Comparison of ENCODE assay signal across 8 cellular contexts in genomic region chr3:50611464-50612233, GRCh38. TPM values are rescaled to one million over a fixed set of nuclear protein-coding genes. Genes with fewer than 3 reads are reported as not detected.
DNase-seq lines count a peak whose midpoint lies in the region; ATAC-seq and TF ChIP-seq lines count a peak whose summit lies in the region.

A gene with protein sequence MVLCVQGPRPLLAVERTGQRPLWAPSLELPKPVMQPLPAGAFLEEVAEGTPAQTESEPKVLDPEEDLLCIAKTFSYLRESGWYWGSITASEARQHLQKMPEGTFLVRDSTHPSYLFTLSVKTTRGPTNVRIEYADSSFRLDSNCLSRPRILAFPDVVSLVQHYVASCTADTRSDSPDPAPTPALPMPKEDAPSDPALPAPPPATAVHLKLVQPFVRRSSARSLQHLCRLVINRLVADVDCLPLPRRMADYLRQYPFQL (minus strand): TSS chr3:50611774. CDS start chr3:50611650, 124 bp downstream.

- peak; percentile 63 for ATAC-seq in activated naive CD8-positive, alpha-beta T cell treated with anti-CD3 and anti-CD28 coated beads, Interleukin-2, amount 10 ng/mL, durations not matched to agents 7 days and 5 days (ENCODE audit: low read depth)
- peak; percentile 89 to 92 for ATAC-seq in upper lobe of left lung (ENCODE audit: low FRiP score in 2 of 2)

- peaks cover 17% of the 10 kb centered on the region for H3K4me1 ChIP-seq in cardiac muscle cell (ENCODE audit: low read depth)
- peaks cover 43 to 76% (median 73%) of the 10 kb centered on the region in 4 donors for H3K4me1 ChIP-seq in upper lobe of left lung

- POLR2A ChIA-PET in activated naive CD8-positive, alpha-beta T cell treated with anti-CD3 and anti-CD28 coated beads, Interleukin-2, amount 10 ng/mL, durations not matched to agents 7 days and 5 days (lab: Charles Lee): interaction anchor here (0.6 to 25.9 kb wide), 26 partner anchors 5 to 1665 kb away, joined by 3 to 3572 read pairs (median 4); partner anchors contain the start of genes ACY1, C3orf18 and CYB561D2 and of another gene

- TF ChIP-seq POLR2A in upper lobe of left lung (IDR thresholded peaks at IDR 0.05): peak; percentile 80 to 95 (median 86)

- H3K36me3 ChIP-seq in cardiac muscle cell: peaks cover 8% of the 10 kb centered on the region
- H3K36me3 ChIP-seq in upper lobe of left lung: peaks cover 0 to 28% (median 14%) of the 10 kb centered on the region in 4 donors

- H3K27me3 ChIP-seq in cardiac muscle cell: no peaks in the 10 kb centered on the region
- H3K27me3 ChIP-seq in upper lobe of left lung: no peaks in the 10 kb centered on the region

- peaks cover 3% of the 10 kb centered on the region for H3K27me3 Mint-ChIP-seq in HFFc6 (ENCODE audit: insufficient read depth)
- H3K27me3 Mint-ChIP-seq in activated naive CD8-positive, alpha-beta T cell treated with anti-CD3 and anti-CD28 coated beads, Interleukin-2, amount 10 ng/mL, durations not matched to agents 7 days and 5 days: no peaks in the 10 kb centered on the region

- peak within 1 kb of the TSS; percentile 80 for H3K27ac ChIP-seq in cardiac muscle cell
- peak within 1 kb of the TSS; percentile 84 to 96 (median 91) for H3K27ac ChIP-seq in upper lobe of left lung

- H3K4me3 ChIP-seq in GM12865 (ENCODE audit: low read depth, low read length) (peak within 1 kb of the TSS; percentile 64), cardiac muscle cell (peak within 1 kb of the TSS; percentile 32), upper lobe of left lung (peak within 1 kb of the TSS; percentile 48 to 81 (median 75))

- TF ChIP-seq CTCF in GM12865 (IDR thresholded peaks at IDR 0.05; ENCODE audit: insufficient read depth, low read depth, low read length, missing control alignments) (peak; percentile 65), HFFc6 (IDR thresholded peaks at IDR 0.05) (peak; percentile 73), cardiac muscle cell (IDR thresholded peaks at IDR 0.05; ENCODE audit: low read depth, low read length) (peak; percentile 60), upper lobe of left lung (IDR thresholded peaks at IDR 0.05) (peak in 5 of 6 experiments; percentile 14 to 68 (median 48))

- H3K27ac Mint-ChIP-seq in HFFc6: peak within 1 kb of the TSS; percentile 49; the same call in 1 of the 2 replicates
- peak within 1 kb of the TSS; percentile 100 for H3K27ac Mint-ChIP-seq in activated naive CD8-positive, alpha-beta T cell treated with anti-CD3 and anti-CD28 coated beads, Interleukin-2, amount 10 ng/mL, durations not matched to agents 7 days and 5 days

- peak; percentile 87 for DNase-seq in GM12865 (ENCODE audit: low read depth)
- peak; percentile 88 for DNase-seq in HFFc6
- DNase-seq in NAMALWA (ENCODE audit: low spot score): peak; percentile 68
- peak; percentile 39 to 82 for DNase-seq in SW 1271 (lab: John Stamatoyannopoulos, UW)
- DNase-seq in activated naive CD8-positive, alpha-beta T cell treated with anti-CD3 and anti-CD28 coated beads, Interleukin-2, amount 10 ng/mL, durations not matched to agents 7 days and 5 days: peak; percentile 98
- peak; percentile 97 to 99 for DNase-seq in cardiac muscle cell (ENCODE audit: low read depth in 1 of 2, low spot score in 1 of 2)
- DNase-seq in pons (ENCODE audit: low spot score): peak; percentile 75
- DNase-seq in upper lobe of left lung: peak; percentile 98 to 99

- H3K9me3 Mint-ChIP-seq in HFFc6: no peaks in the 10 kb centered on the region
- H3K9me3 Mint-ChIP-seq in activated naive CD8-positive, alpha-beta T cell treated with anti-CD3 and anti-CD28 coated beads, Interleukin-2, amount 10 ng/mL, durations not matched to agents 7 days and 5 days: no peaks in the 10 kb centered on the region

- H3K36me3 Mint-ChIP-seq in HFFc6 (ENCODE audit: low read depth): no peaks in the 10 kb centered on the region
- peaks cover 70% of the 10 kb centered on the region for H3K36me3 Mint-ChIP-seq in activated naive CD8-positive, alpha-beta T cell treated with anti-CD3 and anti-CD28 coated beads, Interleukin-2, amount 10 ng/mL, durations not matched to agents 7 days and 5 days

- 1% methylated on average over 34 to 63 of the region's 75 CpGs for WGBS in upper lobe of left lung, 2 donors

- H3K4me3 Mint-ChIP-seq in HFFc6: peak within 1 kb of the TSS; percentile 87
- peak within 1 kb of the TSS; percentile 97 for H3K4me3 Mint-ChIP-seq in activated naive CD8-positive, alpha-beta T cell treated with anti-CD3 and anti-CD28 coated beads, Interleukin-2, amount 10 ng/mL, durations not matched to agents 7 days and 5 days

- H3K9me3 ChIP-seq in cardiac muscle cell (ENCODE audit: low read depth): no peaks in the 10 kb centered on the region
- no peaks in the 10 kb centered on the region for H3K9me3 ChIP-seq in upper lobe of left lung

- peak in 2 of 4 donors; percentile 46 to 68 for TF ChIP-seq EP300 in upper lobe of left lung (IDR thresholded peaks at IDR 0.05)

- H3K4me1 Mint-ChIP-seq in HFFc6 (ENCODE audit: low read depth): peaks cover 26% of the 10 kb centered on the region
- peaks cover 36% of the 10 kb centered on the region for H3K4me1 Mint-ChIP-seq in activated naive CD8-positive, alpha-beta T cell treated with anti-CD3 and anti-CD28 coated beads, Interleukin-2, amount 10 ng/mL, durations not matched to agents 7 days and 5 days

RNA-seq across cellular contexts. Expression of the gene that starts here (rescaled TPM):
- 1 to 10 TPM in 2 of 6 experiments, under 1 TPM in 4; 0.84 to 1.4 (median 0.95) TPM for total RNA-seq in HFFc6 (2021; fragmentation: NEBNext Ultra II Directional; extraction: Animal tissue kit (Norgen Biotek cat#: 25700))
- total RNA-seq in activated naive CD8-positive, alpha-beta T cell treated with anti-CD3 and anti-CD28 coated beads, Interleukin-2, amount 10 ng/mL, durations not matched to agents 7 days and 5 days: 100 to 1,000 TPM; 365 to 400 TPM
- total RNA-seq in cardiac muscle cell: 6.9 and 8.2 TPM in 2 replicates
- polyA plus RNA-seq in cardiac muscle cell: 6.4 and 11.7 TPM in 2 replicates
- 10 to 100 TPM; 35.8 to 66.9 (median 43.1) TPM for total RNA-seq in upper lobe of left lung

Comparison
In these comparisons a context has a peak if more than half of its experiments do, and no peak if none do; other contexts are left out.
1. Peak in every context shown above with its lines: DNase-seq, ATAC-seq, H3K4me3 ChIP-seq and H3K27ac ChIP-seq.
2. RNA of the gene that starts here (total RNA-seq): 365 to 400 TPM in activated naive CD8-positive, alpha-beta T cell treated with anti-CD3 and anti-CD28 coated beads, Interleukin-2, amount 10 ng/mL, durations not matched to agents 7 days and 5 days; 35.8 to 66.9 TPM in upper lobe of left lung, 6.9 to 8.2 TPM in cardiac muscle cell and 0.84 to 1.4 TPM in HFFc6; every median in the first group is over 4 times any median in the second.